ENCODE assay signal across 8 cellular contexts in genomic region chr5:66828551-66829421, GRCh38.
DNase-seq lines count a peak whose midpoint lies in the region; ATAC-seq and TF ChIP-seq lines count a peak whose summit lies in the region.

No MANE protein-coding gene starts in this region.

- H3K4me3 ChIP-seq in SJSA1 (peak overlapping the region; percentile 29), ascending aorta (peak overlapping the region; percentile 53 to 54), left ventricle myocardium inferior (peak overlapping the region; percentile 69), parathyroid adenoma (ENCODE audit: low read depth, low read length) (peak overlapping the region; percentile 83), vagina (peak overlapping the region; percentile 33 to 40)

- peaks cover 14% of the 10 kb centered on the region for H3K4me1 ChIP-seq in SJSA1 (replicated peaks)
- peaks cover 0 to 4% of the 10 kb centered on the region in 2 donors for H3K4me1 ChIP-seq in ascending aorta
- peaks cover 49% of the 10 kb centered on the region for H3K4me1 ChIP-seq in left ventricle myocardium inferior
- peaks cover 31% of the 10 kb centered on the region for H3K4me1 ChIP-seq in parathyroid adenoma
- H3K4me1 ChIP-seq in vagina = peaks cover 13% of the 10 kb centered on the region

- TF ChIP-seq CTCF in ascending aorta (IDR thresholded peaks at IDR 0.05) (no peak), left ventricle myocardium inferior (IDR thresholded peaks at IDR 0.05; ENCODE audit: borderline replicate concordance) (no peak), parathyroid adenoma (IDR thresholded peaks at IDR 0.05) (no peak), vagina (IDR thresholded peaks at IDR 0.05) (no peak)

- H3K4me2 ChIP-seq in parathyroid adenoma (ENCODE audit: low read length) = peak overlapping the region; percentile 97

- no peak for TF ChIP-seq POLR2A in vagina (IDR thresholded peaks at IDR 0.05)

- peaks cover 29% of the 10 kb centered on the region for H3K79me2 ChIP-seq in parathyroid adenoma

- peak overlapping the region; percentile 74 for H3K27ac ChIP-seq in SJSA1
- no peak overlapping the region for H3K27ac ChIP-seq in ascending aorta
- H3K27ac ChIP-seq in left ventricle myocardium inferior (replicated peaks) = peak overlapping the region; percentile 73
- peak overlapping the region; percentile 93 for H3K27ac ChIP-seq in parathyroid adenoma
- peak overlapping the region; percentile 46 for H3K27ac ChIP-seq in vagina

- H3K36me3 ChIP-seq in SJSA1 = no peaks in the 10 kb centered on the region
- H3K36me3 ChIP-seq in ascending aorta = no peaks in the 10 kb centered on the region
- H3K36me3 ChIP-seq in left ventricle myocardium inferior = no peaks in the 10 kb centered on the region
- no peaks in the 10 kb centered on the region for H3K36me3 ChIP-seq in parathyroid adenoma (ENCODE audit: control insufficient read depth, insufficient read depth, low read length)
- no peaks in the 10 kb centered on the region for H3K36me3 ChIP-seq in vagina

- peak overlapping the region; percentile 9 for H3K9ac ChIP-seq in parathyroid adenoma

- intact Hi-C loops in ascending aorta (cut with DNase I) (no loop called here), left ventricle myocardium inferior (cut with micrococcal nuclease) (no loop called here), vagina (cut with DNase I) (no loop called here)

- H3K9me3 ChIP-seq in SJSA1 (replicated peaks) = no peaks in the 10 kb centered on the region
- no peaks in the 10 kb centered on the region for H3K9me3 ChIP-seq in ascending aorta
- no peaks in the 10 kb centered on the region for H3K9me3 ChIP-seq in left ventricle myocardium inferior (replicated peaks)
- H3K9me3 ChIP-seq in parathyroid adenoma (ENCODE audit: control insufficient read depth, low read length) = no peaks in the 10 kb centered on the region
- H3K9me3 ChIP-seq in vagina = no peaks in the 10 kb centered on the region

- H2AFZ ChIP-seq in parathyroid adenoma = peak overlapping the region; percentile 64

- DNase-seq in SJSA1 (ENCODE audit: low read depth in 1 of 2, low spot score in 2 of 2) = peak; percentile 61 to 70
- peak; percentile 30 to 82 for DNase-seq in ascending aorta (ENCODE audit: low spot score in 2 of 2)
- DNase-seq in left ventricle myocardium inferior = peak; percentile 66
- no peak for DNase-seq in vagina (ENCODE audit: extremely low spot score in 2 of 2)
- DNase-seq in MV-4-11 (lab: John Stamatoyannopoulos, UW) = no peak

- ATAC-seq in GM18858 (IDR thresholded peaks at IDR 0.05; ENCODE audit: unreplicated experiment) = peak; percentile 65
- peak; percentile 78 for ATAC-seq in HG03432 (IDR thresholded peaks at IDR 0.05; ENCODE audit: unreplicated experiment)

- H3K27me3 ChIP-seq in SJSA1 (replicated peaks) (no peaks in the 10 kb centered on the region), ascending aorta (no peaks in the 10 kb centered on the region), left ventricle myocardium inferior (ENCODE audit: low read depth) (no peaks in the 10 kb centered on the region), parathyroid adenoma (ENCODE audit: control insufficient read depth, insufficient read depth, low read length) (no peaks in the 10 kb centered on the region), vagina (no peaks in the 10 kb centered on the region)

Comparison
In these comparisons a context has a peak if more than half of its experiments do, and no peak if none do; other contexts are left out.
1. DNase-seq: peak in SJSA1 (2 of 2), ascending aorta (2 of 2) and left ventricle myocardium inferior (single experiment); none in vagina (0 of 2) and MV-4-11 (single experiment).
2. H3K27ac ChIP-seq: peak in SJSA1 (single experiment), left ventricle myocardium inferior (single experiment), parathyroid adenoma (single experiment) and vagina (single experiment); none in ascending aorta (0 of 2).
3. H3K4me3 ChIP-seq: peak in every context shown above with its lines; median percentile 83 in parathyroid adenoma; 69 in left ventricle myocardium inferior; 54 in ascending aorta; 36 in vagina; 29 in SJSA1.